1 cellular context compared by ENCODE assay signal in the genomic region with DNA sequence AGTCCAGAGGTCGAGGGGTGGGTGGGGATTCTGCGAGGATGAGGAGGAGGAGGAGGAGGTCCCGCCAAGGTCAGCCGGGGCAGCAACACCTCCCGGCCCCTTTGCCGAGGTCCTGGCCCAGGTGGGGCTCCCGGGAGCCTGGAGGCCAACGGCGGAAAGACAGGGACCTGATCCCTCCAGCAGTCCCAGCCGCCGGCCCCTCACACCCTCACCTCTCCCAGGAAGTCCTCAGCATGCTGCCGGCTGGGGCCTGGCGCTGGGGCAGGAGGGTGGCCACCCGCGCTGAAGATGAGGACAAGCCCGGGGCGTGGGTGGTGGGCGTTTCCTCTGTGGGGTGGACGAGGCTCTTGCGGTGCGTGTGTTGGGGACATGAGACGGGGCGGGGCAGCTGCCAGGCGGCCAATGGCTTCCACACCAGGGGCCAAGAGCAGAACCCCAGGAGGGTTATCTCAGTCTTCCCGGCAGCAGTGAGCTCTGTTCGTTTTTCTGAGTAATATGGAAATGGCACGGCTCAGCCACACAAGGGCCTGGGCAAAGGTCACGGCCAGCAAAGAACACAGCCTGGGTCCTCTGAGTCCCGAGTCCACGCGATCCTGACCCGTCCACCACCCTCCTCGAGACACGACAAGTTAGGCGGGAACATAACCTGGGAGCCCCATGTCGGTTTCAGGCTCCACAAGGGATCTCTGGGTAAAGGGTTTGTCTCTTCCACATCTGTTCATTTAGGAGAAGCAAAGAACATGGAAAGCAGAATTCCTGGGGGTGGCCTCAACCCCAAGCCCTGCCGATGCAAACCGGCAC.
TF ChIP-seq lines count a peak whose summit lies in the region.

No MANE protein-coding gene starts in this region.

TF ChIP-seq in K562, 482 proteins besides CTCF, POLR2A, EP300 and RAD21 (continued from another document and continues in another):
- TF ChIP-seq, protein P1, sequence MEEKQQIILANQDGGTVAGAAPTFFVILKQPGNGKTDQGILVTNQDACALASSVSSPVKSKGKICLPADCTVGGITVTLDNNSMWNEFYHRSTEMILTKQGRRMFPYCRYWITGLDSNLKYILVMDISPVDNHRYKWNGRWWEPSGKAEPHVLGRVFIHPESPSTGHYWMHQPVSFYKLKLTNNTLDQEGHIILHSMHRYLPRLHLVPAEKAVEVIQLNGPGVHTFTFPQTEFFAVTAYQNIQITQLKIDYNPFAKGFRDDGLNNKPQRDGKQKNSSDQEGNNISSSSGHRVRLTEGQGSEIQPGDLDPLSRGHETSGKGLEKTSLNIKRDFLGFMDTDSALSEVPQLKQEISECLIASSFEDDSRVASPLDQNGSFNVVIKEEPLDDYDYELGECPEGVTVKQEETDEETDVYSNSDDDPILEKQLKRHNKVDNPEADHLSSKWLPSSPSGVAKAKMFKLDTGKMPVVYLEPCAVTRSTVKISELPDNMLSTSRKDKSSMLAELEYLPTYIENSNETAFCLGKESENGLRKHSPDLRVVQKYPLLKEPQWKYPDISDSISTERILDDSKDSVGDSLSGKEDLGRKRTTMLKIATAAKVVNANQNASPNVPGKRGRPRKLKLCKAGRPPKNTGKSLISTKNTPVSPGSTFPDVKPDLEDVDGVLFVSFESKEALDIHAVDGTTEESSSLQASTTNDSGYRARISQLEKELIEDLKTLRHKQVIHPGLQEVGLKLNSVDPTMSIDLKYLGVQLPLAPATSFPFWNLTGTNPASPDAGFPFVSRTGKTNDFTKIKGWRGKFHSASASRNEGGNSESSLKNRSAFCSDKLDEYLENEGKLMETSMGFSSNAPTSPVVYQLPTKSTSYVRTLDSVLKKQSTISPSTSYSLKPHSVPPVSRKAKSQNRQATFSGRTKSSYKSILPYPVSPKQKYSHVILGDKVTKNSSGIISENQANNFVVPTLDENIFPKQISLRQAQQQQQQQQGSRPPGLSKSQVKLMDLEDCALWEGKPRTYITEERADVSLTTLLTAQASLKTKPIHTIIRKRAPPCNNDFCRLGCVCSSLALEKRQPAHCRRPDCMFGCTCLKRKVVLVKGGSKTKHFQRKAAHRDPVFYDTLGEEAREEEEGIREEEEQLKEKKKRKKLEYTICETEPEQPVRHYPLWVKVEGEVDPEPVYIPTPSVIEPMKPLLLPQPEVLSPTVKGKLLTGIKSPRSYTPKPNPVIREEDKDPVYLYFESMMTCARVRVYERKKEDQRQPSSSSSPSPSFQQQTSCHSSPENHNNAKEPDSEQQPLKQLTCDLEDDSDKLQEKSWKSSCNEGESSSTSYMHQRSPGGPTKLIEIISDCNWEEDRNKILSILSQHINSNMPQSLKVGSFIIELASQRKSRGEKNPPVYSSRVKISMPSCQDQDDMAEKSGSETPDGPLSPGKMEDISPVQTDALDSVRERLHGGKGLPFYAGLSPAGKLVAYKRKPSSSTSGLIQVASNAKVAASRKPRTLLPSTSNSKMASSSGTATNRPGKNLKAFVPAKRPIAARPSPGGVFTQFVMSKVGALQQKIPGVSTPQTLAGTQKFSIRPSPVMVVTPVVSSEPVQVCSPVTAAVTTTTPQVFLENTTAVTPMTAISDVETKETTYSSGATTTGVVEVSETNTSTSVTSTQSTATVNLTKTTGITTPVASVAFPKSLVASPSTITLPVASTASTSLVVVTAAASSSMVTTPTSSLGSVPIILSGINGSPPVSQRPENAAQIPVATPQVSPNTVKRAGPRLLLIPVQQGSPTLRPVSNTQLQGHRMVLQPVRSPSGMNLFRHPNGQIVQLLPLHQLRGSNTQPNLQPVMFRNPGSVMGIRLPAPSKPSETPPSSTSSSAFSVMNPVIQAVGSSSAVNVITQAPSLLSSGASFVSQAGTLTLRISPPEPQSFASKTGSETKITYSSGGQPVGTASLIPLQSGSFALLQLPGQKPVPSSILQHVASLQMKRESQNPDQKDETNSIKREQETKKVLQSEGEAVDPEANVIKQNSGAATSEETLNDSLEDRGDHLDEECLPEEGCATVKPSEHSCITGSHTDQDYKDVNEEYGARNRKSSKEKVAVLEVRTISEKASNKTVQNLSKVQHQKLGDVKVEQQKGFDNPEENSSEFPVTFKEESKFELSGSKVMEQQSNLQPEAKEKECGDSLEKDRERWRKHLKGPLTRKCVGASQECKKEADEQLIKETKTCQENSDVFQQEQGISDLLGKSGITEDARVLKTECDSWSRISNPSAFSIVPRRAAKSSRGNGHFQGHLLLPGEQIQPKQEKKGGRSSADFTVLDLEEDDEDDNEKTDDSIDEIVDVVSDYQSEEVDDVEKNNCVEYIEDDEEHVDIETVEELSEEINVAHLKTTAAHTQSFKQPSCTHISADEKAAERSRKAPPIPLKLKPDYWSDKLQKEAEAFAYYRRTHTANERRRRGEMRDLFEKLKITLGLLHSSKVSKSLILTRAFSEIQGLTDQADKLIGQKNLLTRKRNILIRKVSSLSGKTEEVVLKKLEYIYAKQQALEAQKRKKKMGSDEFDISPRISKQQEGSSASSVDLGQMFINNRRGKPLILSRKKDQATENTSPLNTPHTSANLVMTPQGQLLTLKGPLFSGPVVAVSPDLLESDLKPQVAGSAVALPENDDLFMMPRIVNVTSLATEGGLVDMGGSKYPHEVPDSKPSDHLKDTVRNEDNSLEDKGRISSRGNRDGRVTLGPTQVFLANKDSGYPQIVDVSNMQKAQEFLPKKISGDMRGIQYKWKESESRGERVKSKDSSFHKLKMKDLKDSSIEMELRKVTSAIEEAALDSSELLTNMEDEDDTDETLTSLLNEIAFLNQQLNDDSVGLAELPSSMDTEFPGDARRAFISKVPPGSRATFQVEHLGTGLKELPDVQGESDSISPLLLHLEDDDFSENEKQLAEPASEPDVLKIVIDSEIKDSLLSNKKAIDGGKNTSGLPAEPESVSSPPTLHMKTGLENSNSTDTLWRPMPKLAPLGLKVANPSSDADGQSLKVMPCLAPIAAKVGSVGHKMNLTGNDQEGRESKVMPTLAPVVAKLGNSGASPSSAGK (IDR thresholded peaks at IDR 0.05) = peak; percentile 87
- TF ChIP-seq YY1 (IDR thresholded peaks at IDR 0.05; ENCODE audit: borderline replicate concordance in 1 of 3, control insufficient read depth in 1 of 3, extremely low read depth in 1 of 3, insufficient read depth in 3 of 3, insufficient read length in 1 of 3, insufficient replicate concordance in 2 of 3, low read depth in 1 of 3, low read length in 2 of 3) = peak in 2 of 3 experiments; percentile 72 to 82
- TF ChIP-seq NFIC (IDR thresholded peaks at IDR 0.05) = no peak; the same call in 1 of the 2 replicates
- no peak for TF ChIP-seq SPI1 (IDR thresholded peaks at IDR 0.05; ENCODE audit: borderline replicate concordance, low read depth, low read length)
- TF ChIP-seq L3MBTL2 (IDR thresholded peaks at IDR 0.05) = peak; percentile 79
- TF ChIP-seq, protein P2, sequence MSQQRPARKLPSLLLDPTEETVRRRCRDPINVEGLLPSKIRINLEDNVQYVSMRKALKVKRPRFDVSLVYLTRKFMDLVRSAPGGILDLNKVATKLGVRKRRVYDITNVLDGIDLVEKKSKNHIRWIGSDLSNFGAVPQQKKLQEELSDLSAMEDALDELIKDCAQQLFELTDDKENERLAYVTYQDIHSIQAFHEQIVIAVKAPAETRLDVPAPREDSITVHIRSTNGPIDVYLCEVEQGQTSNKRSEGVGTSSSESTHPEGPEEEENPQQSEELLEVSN (IDR thresholded peaks at IDR 0.05; ENCODE audit: borderline replicate concordance in 1 of 2, extremely low read depth in 1 of 2, insufficient read depth in 1 of 2, insufficient read length in 1 of 2, low read depth in 1 of 2, low read length in 1 of 2, poor library complexity in 1 of 2, severe bottlenecking in 1 of 2) = peak; percentile 27 to 80
- no peak for TF ChIP-seq ZNF24 (IDR thresholded peaks at IDR 0.05)
- TF ChIP-seq NFRKB (IDR thresholded peaks at IDR 0.05; ENCODE audit: low read depth) = peak; percentile 42
- TF ChIP-seq TAF7 (tag; IDR thresholded peaks at IDR 0.05) = 0 out of 2 replicates have a peak, but pooled peaks have one; percentile 28
- no peak for TF ChIP-seq RBM39 (optimal IDR thresholded peaks at IDR 0.05; ENCODE audit: low read depth, low read length)
- 0 out of 2 replicates have a peak, but pooled peaks have one; percentile 29 for TF ChIP-seq TOE1 (IDR thresholded peaks at IDR 0.05; ENCODE audit: borderline replicate concordance)
- TF ChIP-seq TOE1 (CRISPR knock-in tag; IDR thresholded peaks at IDR 0.05; ENCODE audit: borderline replicate concordance, low read depth) = no peak
- no peak for TF ChIP-seq XRCC5 (IDR thresholded peaks at IDR 0.05; ENCODE audit: low read depth, low read length)
- TF ChIP-seq, protein P3, sequence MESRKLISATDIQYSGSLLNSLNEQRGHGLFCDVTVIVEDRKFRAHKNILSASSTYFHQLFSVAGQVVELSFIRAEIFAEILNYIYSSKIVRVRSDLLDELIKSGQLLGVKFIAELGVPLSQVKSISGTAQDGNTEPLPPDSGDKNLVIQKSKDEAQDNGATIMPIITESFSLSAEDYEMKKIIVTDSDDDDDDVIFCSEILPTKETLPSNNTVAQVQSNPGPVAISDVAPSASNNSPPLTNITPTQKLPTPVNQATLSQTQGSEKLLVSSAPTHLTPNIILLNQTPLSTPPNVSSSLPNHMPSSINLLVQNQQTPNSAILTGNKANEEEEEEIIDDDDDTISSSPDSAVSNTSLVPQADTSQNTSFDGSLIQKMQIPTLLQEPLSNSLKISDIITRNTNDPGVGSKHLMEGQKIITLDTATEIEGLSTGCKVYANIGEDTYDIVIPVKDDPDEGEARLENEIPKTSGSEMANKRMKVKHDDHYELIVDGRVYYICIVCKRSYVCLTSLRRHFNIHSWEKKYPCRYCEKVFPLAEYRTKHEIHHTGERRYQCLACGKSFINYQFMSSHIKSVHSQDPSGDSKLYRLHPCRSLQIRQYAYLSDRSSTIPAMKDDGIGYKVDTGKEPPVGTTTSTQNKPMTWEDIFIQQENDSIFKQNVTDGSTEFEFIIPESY (CRISPR knock-in tag; IDR thresholded peaks at IDR 0.05) = 0 out of 2 replicates have a peak, but pooled peaks have one; percentile 2
- 0 out of 2 replicates have a peak, but pooled peaks have one; percentile 13 for TF ChIP-seq NCOR1 (IDR thresholded peaks at IDR 0.05)
- TF ChIP-seq E2F3 (CRISPR knock-in tag; IDR thresholded peaks at IDR 0.05) = no peak
- TF ChIP-seq PHTF2 (CRISPR knock-in tag; IDR thresholded peaks at IDR 0.05) = no peak
- TF ChIP-seq FOXP1 (CRISPR knock-in tag; IDR thresholded peaks at IDR 0.05) = no peak
- TF ChIP-seq ZBTB1 (CRISPR knock-in tag; IDR thresholded peaks at IDR 0.05; ENCODE audit: borderline replicate concordance, low read depth) = peak; percentile 84; the same call in 1 of the 2 replicates
- TF ChIP-seq TRIM24 (IDR thresholded peaks at IDR 0.05) = 0 out of 4 replicates have a peak, but pooled peaks of 1 of the 2 experiments have one; percentile 9
- TF ChIP-seq HSF4 (CRISPR knock-in tag; IDR thresholded peaks at IDR 0.05; ENCODE audit: borderline replicate concordance) = no peak
- TF ChIP-seq HDAC2 (IDR thresholded peaks at IDR 0.05) = peak; percentile 24; the same call in 1 of the 2 replicates
- TF ChIP-seq GTF2A2 (tag; IDR thresholded peaks at IDR 0.05) = 0 out of 2 replicates have a peak, but pooled peaks have one; percentile 18
- TF ChIP-seq ZFX (CRISPR knock-in tag; IDR thresholded peaks at IDR 0.05) = peak; percentile 77
- TF ChIP-seq ZBTB17 (CRISPR knock-in tag; IDR thresholded peaks at IDR 0.05) = peak; percentile 70
- TF ChIP-seq, protein P4, sequence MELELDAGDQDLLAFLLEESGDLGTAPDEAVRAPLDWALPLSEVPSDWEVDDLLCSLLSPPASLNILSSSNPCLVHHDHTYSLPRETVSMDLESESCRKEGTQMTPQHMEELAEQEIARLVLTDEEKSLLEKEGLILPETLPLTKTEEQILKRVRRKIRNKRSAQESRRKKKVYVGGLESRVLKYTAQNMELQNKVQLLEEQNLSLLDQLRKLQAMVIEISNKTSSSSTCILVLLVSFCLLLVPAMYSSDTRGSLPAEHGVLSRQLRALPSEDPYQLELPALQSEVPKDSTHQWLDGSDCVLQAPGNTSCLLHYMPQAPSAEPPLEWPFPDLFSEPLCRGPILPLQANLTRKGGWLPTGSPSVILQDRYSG (tag; conservative IDR thresholded peaks at IDR 0.05; ENCODE audit: low read depth) = 0 out of 2 replicates have a peak, but pooled peaks have one; percentile 75
- no peak for TF ChIP-seq PTBP1 (IDR thresholded peaks at IDR 0.05; ENCODE audit: low read depth, low read length)
- TF ChIP-seq GABPA (tag; conservative IDR thresholded peaks at IDR 0.05; ENCODE audit: low read depth) = no peak
- no peak for TF ChIP-seq ZBED1 (IDR thresholded peaks at IDR 0.05)
- 0 out of 2 replicates have a peak, but pooled peaks have one; percentile 35 for TF ChIP-seq ELF4 (CRISPR knock-in tag; IDR thresholded peaks at IDR 0.05)
- TF ChIP-seq ZNF41 (CRISPR knock-in tag; conservative IDR thresholded peaks at IDR 0.05) = no peak
- no peak for TF ChIP-seq POLR2AphosphoS2 (IDR thresholded peaks at IDR 0.05; ENCODE audit: low read length)
- TF ChIP-seq TAF9B (IDR thresholded peaks at IDR 0.05; ENCODE audit: partially characterized antibody) = peak; percentile 31
- TF ChIP-seq ZFP36 (IDR thresholded peaks at IDR 0.05; ENCODE audit: low read depth, low read length, partially characterized antibody) = peak; percentile 82
- no peak for TF ChIP-seq NR4A1 (CRISPR knock-in tag; IDR thresholded peaks at IDR 0.05)
- peak; percentile 89 for TF ChIP-seq NR4A1 (tag; IDR thresholded peaks at IDR 0.05)
- TF ChIP-seq PTTG1 (tag; IDR thresholded peaks at IDR 0.05; ENCODE audit: low read depth) = peak; percentile 56
- 0 out of 2 replicates have a peak, but pooled peaks have one; percentile 48 for TF ChIP-seq ZNF561 (CRISPR knock-in tag; conservative IDR thresholded peaks at IDR 0.05)
- no peak for TF ChIP-seq PHB2 (IDR thresholded peaks at IDR 0.05; ENCODE audit: low read depth)
- TF ChIP-seq POLR2G (IDR thresholded peaks at IDR 0.05; ENCODE audit: low read depth, low read length) = peak; percentile 87
- peak; percentile 93 for TF ChIP-seq KLF13 (tag; IDR thresholded peaks at IDR 0.05; ENCODE audit: borderline replicate concordance, low read depth)
- TF ChIP-seq ZNF175 (CRISPR knock-in tag; IDR thresholded peaks at IDR 0.05; ENCODE audit: low read depth) = peak; percentile 31; the same call in 1 of the 2 replicates
- no peak for TF ChIP-seq HMG20A (CRISPR knock-in tag; conservative IDR thresholded peaks at IDR 0.05)
- peak; percentile 51; the same call in 1 of the 2 replicates for TF ChIP-seq ZNF584 (CRISPR knock-in tag; IDR thresholded peaks at IDR 0.05; ENCODE audit: low read depth)
- TF ChIP-seq U2AF2 (optimal IDR thresholded peaks at IDR 0.05; ENCODE audit: low read depth, low read length) = no peak
- TF ChIP-seq PTRF (tag; IDR thresholded peaks at IDR 0.05) = peak; percentile 74; the same call in 1 of the 2 replicates
- TF ChIP-seq DDX20 (tag; IDR thresholded peaks at IDR 0.05; ENCODE audit: low read depth) = 0 out of 2 replicates have a peak, but pooled peaks have one; percentile 14
- peak; percentile 38 for TF ChIP-seq CBFA2T3 (IDR thresholded peaks at IDR 0.05)
- TF ChIP-seq ZNF668 (CRISPR knock-in tag; IDR thresholded peaks at IDR 0.05) = 0 out of 2 replicates have a peak, but pooled peaks have one; percentile 39
- peak; percentile 9; the same call in 1 of the 2 replicates for TF ChIP-seq CBFA2T2 (conservative IDR thresholded peaks at IDR 0.05)
